ENCODE assay signal across 1 cellular context in genomic region chr13:112931028-112931934, GRCh38.
TF ChIP-seq lines count a peak whose summit lies in the region.

No MANE protein-coding gene starts in this region.

TF ChIP-seq in HepG2, 621 proteins besides CTCF, POLR2A, EP300 and RAD21 (continued from another document and continues in another):
- TF ChIP-seq, protein P1, sequence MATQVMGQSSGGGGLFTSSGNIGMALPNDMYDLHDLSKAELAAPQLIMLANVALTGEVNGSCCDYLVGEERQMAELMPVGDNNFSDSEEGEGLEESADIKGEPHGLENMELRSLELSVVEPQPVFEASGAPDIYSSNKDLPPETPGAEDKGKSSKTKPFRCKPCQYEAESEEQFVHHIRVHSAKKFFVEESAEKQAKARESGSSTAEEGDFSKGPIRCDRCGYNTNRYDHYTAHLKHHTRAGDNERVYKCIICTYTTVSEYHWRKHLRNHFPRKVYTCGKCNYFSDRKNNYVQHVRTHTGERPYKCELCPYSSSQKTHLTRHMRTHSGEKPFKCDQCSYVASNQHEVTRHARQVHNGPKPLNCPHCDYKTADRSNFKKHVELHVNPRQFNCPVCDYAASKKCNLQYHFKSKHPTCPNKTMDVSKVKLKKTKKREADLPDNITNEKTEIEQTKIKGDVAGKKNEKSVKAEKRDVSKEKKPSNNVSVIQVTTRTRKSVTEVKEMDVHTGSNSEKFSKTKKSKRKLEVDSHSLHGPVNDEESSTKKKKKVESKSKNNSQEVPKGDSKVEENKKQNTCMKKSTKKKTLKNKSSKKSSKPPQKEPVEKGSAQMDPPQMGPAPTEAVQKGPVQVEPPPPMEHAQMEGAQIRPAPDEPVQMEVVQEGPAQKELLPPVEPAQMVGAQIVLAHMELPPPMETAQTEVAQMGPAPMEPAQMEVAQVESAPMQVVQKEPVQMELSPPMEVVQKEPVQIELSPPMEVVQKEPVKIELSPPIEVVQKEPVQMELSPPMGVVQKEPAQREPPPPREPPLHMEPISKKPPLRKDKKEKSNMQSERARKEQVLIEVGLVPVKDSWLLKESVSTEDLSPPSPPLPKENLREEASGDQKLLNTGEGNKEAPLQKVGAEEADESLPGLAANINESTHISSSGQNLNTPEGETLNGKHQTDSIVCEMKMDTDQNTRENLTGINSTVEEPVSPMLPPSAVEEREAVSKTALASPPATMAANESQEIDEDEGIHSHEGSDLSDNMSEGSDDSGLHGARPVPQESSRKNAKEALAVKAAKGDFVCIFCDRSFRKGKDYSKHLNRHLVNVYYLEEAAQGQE (IDR thresholded peaks at IDR 0.05; ENCODE audit: borderline replicate concordance in 1 of 2, low read depth in 1 of 2, low read length in 2 of 2) = no peak
- TF ChIP-seq TEF (CRISPR knock-in tag; IDR thresholded peaks at IDR 0.05) (no peak), ZNF570 (CRISPR knock-in tag; IDR thresholded peaks at IDR 0.05; ENCODE audit: borderline replicate concordance) (no peak), PREB (CRISPR knock-in tag; IDR thresholded peaks at IDR 0.05) (no peak), ZNF556 (CRISPR knock-in tag; IDR thresholded peaks at IDR 0.05; ENCODE audit: borderline replicate concordance) (0 out of 2 replicates have a peak, but pooled peaks have one; percentile 29), ZMYM2 (CRISPR knock-in tag; IDR thresholded peaks at IDR 0.05) (no peak), CBX5 (CRISPR knock-in tag; IDR thresholded peaks at IDR 0.05; ENCODE audit: borderline replicate concordance) (no peak), PAX8 (CRISPR knock-in tag; IDR thresholded peaks at IDR 0.05; ENCODE audit: borderline replicate concordance) (no peak), ZNF30 (CRISPR knock-in tag; IDR thresholded peaks at IDR 0.05) (no peak), GTF2F1 (IDR thresholded peaks at IDR 0.05; ENCODE audit: low read length) (no peak), MIER3 (CRISPR knock-in tag; IDR thresholded peaks at IDR 0.05; ENCODE audit: borderline replicate concordance) (no peak), IRF1 (CRISPR knock-in tag; IDR thresholded peaks at IDR 0.05; ENCODE audit: low read depth) (no peak), ARNT (IDR thresholded peaks at IDR 0.05) (no peak), ZFP62 (CRISPR knock-in tag; IDR thresholded peaks at IDR 0.05) (no peak), HHEX (CRISPR knock-in tag; IDR thresholded peaks at IDR 0.05) (no peak), SRSF1 (optimal IDR thresholded peaks at IDR 0.05; ENCODE audit: low read depth, low read length) (no peak), SOX6 (IDR thresholded peaks at IDR 0.05) (no peak), SOX6 (CRISPR knock-in tag; IDR thresholded peaks at IDR 0.05) (no peak), ZNF256 (CRISPR knock-in tag; conservative IDR thresholded peaks at IDR 0.05) (no peak), ISL2 (CRISPR knock-in tag; IDR thresholded peaks at IDR 0.05) (no peak), ARHGAP35 (CRISPR knock-in tag; IDR thresholded peaks at IDR 0.05; ENCODE audit: borderline replicate concordance) (no peak), ZFY (CRISPR knock-in tag; IDR thresholded peaks at IDR 0.05) (no peak), GTF3A (CRISPR knock-in tag; conservative IDR thresholded peaks at IDR 0.05) (no peak), ZNF510 (CRISPR knock-in tag; IDR thresholded peaks at IDR 0.05; ENCODE audit: low read depth) (no peak), NFYC (CRISPR knock-in tag; IDR thresholded peaks at IDR 0.05) (no peak), ZSCAN9 (CRISPR knock-in tag; IDR thresholded peaks at IDR 0.05; ENCODE audit: borderline replicate concordance) (no peak), ZSCAN20 (CRISPR knock-in tag; IDR thresholded peaks at IDR 0.05; ENCODE audit: borderline replicate concordance) (no peak), MED1 (CRISPR knock-in tag; IDR thresholded peaks at IDR 0.05) (no peak), ZFP90 (CRISPR knock-in tag; IDR thresholded peaks at IDR 0.05; ENCODE audit: borderline replicate concordance) (0 out of 2 replicates have a peak, but pooled peaks have one; percentile 18), IRX3 (CRISPR knock-in tag; IDR thresholded peaks at IDR 0.05; ENCODE audit: borderline replicate concordance, low read depth) (no peak), ZNF281 (CRISPR knock-in tag; IDR thresholded peaks at IDR 0.05; ENCODE audit: borderline replicate concordance) (no peak), CSRNP1 (CRISPR knock-in tag; IDR thresholded peaks at IDR 0.05) (no peak)
- TF ChIP-seq, protein P2, sequence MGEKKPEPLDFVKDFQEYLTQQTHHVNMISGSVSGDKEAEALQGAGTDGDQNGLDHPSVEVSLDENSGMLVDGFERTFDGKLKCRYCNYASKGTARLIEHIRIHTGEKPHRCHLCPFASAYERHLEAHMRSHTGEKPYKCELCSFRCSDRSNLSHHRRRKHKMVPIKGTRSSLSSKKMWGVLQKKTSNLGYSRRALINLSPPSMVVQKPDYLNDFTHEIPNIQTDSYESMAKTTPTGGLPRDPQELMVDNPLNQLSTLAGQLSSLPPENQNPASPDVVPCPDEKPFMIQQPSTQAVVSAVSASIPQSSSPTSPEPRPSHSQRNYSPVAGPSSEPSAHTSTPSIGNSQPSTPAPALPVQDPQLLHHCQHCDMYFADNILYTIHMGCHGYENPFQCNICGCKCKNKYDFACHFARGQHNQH (CRISPR knock-in tag; IDR thresholded peaks at IDR 0.05) = no peak; the same call in 1 of the 2 replicates
- TF ChIP-seq, protein P3, sequence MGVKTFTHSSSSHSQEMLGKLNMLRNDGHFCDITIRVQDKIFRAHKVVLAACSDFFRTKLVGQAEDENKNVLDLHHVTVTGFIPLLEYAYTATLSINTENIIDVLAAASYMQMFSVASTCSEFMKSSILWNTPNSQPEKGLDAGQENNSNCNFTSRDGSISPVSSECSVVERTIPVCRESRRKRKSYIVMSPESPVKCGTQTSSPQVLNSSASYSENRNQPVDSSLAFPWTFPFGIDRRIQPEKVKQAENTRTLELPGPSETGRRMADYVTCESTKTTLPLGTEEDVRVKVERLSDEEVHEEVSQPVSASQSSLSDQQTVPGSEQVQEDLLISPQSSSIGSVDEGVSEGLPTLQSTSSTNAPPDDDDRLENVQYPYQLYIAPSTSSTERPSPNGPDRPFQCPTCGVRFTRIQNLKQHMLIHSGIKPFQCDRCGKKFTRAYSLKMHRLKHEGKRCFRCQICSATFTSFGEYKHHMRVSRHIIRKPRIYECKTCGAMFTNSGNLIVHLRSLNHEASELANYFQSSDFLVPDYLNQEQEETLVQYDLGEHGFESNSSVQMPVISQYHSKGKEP (CRISPR knock-in tag; IDR thresholded peaks at IDR 0.05) = no peak
- TF ChIP-seq, protein P4, sequence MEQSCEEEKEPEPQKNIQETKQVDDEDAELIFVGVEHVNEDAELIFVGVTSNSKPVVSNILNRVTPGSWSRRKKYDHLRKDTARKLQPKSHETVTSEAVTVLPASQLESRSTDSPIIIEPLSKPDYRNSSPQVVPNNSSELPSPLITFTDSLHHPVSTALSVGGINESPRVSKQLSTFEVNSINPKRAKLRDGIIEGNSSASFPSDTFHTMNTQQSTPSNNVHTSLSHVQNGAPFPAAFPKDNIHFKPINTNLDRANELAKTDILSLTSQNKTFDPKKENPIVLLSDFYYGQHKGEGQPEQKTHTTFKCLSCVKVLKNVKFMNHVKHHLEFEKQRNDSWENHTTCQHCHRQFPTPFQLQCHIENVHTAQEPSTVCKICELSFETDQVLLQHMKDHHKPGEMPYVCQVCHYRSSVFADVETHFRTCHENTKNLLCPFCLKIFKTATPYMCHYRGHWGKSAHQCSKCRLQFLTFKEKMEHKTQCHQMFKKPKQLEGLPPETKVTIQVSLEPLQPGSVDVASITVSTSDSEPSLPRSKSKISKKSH (CRISPR knock-in tag; IDR thresholded peaks at IDR 0.05; ENCODE audit: borderline replicate concordance) = no peak
- TF ChIP-seq, protein P5, sequence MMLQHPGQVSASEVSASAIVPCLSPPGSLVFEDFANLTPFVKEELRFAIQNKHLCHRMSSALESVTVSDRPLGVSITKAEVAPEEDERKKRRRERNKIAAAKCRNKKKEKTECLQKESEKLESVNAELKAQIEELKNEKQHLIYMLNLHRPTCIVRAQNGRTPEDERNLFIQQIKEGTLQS (CRISPR knock-in tag; IDR thresholded peaks at IDR 0.05) = no peak
- TF ChIP-seq, protein P6, sequence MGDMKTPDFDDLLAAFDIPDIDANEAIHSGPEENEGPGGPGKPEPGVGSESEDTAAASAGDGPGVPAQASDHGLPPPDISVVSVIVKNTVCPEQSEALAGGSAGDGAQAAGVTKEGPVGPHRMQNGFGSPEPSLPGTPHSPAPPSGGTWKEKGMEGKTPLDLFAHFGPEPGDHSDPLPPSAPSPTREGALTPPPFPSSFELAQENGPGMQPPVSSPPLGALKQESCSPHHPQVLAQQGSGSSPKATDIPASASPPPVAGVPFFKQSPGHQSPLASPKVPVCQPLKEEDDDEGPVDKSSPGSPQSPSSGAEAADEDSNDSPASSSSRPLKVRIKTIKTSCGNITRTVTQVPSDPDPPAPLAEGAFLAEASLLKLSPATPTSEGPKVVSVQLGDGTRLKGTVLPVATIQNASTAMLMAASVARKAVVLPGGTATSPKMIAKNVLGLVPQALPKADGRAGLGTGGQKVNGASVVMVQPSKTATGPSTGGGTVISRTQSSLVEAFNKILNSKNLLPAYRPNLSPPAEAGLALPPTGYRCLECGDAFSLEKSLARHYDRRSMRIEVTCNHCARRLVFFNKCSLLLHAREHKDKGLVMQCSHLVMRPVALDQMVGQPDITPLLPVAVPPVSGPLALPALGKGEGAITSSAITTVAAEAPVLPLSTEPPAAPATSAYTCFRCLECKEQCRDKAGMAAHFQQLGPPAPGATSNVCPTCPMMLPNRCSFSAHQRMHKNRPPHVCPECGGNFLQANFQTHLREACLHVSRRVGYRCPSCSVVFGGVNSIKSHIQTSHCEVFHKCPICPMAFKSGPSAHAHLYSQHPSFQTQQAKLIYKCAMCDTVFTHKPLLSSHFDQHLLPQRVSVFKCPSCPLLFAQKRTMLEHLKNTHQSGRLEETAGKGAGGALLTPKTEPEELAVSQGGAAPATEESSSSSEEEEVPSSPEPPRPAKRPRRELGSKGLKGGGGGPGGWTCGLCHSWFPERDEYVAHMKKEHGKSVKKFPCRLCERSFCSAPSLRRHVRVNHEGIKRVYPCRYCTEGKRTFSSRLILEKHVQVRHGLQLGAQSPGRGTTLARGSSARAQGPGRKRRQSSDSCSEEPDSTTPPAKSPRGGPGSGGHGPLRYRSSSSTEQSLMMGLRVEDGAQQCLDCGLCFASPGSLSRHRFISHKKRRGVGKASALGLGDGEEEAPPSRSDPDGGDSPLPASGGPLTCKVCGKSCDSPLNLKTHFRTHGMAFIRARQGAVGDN (CRISPR knock-in tag; IDR thresholded peaks at IDR 0.05) = peak; percentile 82
- TF ChIP-seq, protein P7, sequence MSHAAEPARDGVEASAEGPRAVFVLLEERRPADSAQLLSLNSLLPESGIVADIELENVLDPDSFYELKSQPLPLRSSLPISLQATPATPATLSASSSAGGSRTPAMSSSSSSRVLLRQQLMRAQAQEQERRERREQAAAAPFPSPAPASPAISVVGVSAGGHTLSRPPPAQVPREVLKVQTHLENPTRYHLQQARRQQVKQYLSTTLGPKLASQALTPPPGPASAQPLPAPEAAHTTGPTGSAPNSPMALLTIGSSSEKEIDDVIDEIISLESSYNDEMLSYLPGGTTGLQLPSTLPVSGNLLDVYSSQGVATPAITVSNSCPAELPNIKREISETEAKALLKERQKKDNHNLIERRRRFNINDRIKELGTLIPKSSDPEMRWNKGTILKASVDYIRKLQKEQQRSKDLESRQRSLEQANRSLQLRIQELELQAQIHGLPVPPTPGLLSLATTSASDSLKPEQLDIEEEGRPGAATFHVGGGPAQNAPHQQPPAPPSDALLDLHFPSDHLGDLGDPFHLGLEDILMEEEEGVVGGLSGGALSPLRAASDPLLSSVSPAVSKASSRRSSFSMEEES (CRISPR knock-in tag; IDR thresholded peaks at IDR 0.05) = no peak
